ENCODE assay signal across 8 cellular contexts in genomic region chr1:21338568-21339401, GRCh38. TPM values are rescaled to one million over a fixed set of nuclear protein-coding genes. Genes with fewer than 3 reads are reported as not detected.
DNase-seq lines count a peak whose midpoint lies in the region; ATAC-seq and TF ChIP-seq lines count a peak whose summit lies in the region.

No MANE protein-coding gene starts in this region.

- ATAC-seq in Panc1 (peak; percentile 41), Right ventricle myocardium superior (ENCODE audit: poor library complexity) (peak; percentile 50)
- ATAC-seq in stimulated activated effector memory CD8-positive, alpha-beta T cell treated with anti-CD3 and anti-CD28 coated beads, Interleukin-12 subunit alpha, Interleukin-12 subunit beta, amount 100 ng/mL, for 72 hours: no peak
- no peak for ATAC-seq in activated CD4-positive, CD25-positive, alpha-beta regulatory T cell treated with anti-CD3 and anti-CD28 coated beads, Interleukin-2, amount 50 U/mL, for 24 hours

- no peaks in the 10 kb centered on the region for H3K9me3 Mint-ChIP-seq in IgD-negative memory B cell
- no peaks in the 10 kb centered on the region for H3K9me3 Mint-ChIP-seq in stimulated activated effector memory CD8-positive, alpha-beta T cell treated with anti-CD3 and anti-CD28 coated beads, Interleukin-12 subunit alpha, Interleukin-12 subunit beta, amount 100 ng/mL, for 72 hours

- H3K4me1 ChIP-seq in Panc1 (ENCODE audit: control insufficient read depth, insufficient read depth, low read length): peaks cover 91% of the 10 kb centered on the region

- in situ Hi-C loops in Panc1 (cut with HindIII; ENCODE audit: low pct_unique_long_range_greater_than_20kb, low sequenced_read_pairs): no loop called here

- no peak overlapping the region for H3K4me3 ChIP-seq in Panc1 (ENCODE audit: low read depth in 2 of 2, low read length in 2 of 2)

- intact Hi-C loops in Panc1 (cut with micrococcal nuclease; ENCODE audit: unreplicated experiment): loop anchor here (5.0 kb wide), 1 partner anchor 36 kb away; no protein-coding TSS in a partner anchor
- intact Hi-C loops in Right ventricle myocardium superior (cut with DNase I): no loop called here

- POLR2A ChIA-PET in Panc1 (lab: Charles Lee): interaction anchor here (0.6 to 1.0 kb wide), 4 partner anchors 47 to 95 kb away, joined by 3 to 12 read pairs (median 4); no protein-coding TSS in a partner anchor

- H3K27me3 Mint-ChIP-seq in IgD-negative memory B cell: peaks cover 5% of the 10 kb centered on the region

- CTCF ChIA-PET in Panc1 (lab: Charles Lee): interaction anchor here (1.1 to 2.5 kb wide), 5 partner anchors 13 to 84 kb away, joined by 4 to 12 read pairs (median 5); no protein-coding TSS in a partner anchor

- H3K4me3 Mint-ChIP-seq in IgD-negative memory B cell: peak overlapping the region in 3 of 4 donors; percentile 41 to 79 (median 70)
- H3K4me3 Mint-ChIP-seq in stimulated activated effector memory CD8-positive, alpha-beta T cell treated with anti-CD3 and anti-CD28 coated beads, Interleukin-12 subunit alpha, Interleukin-12 subunit beta, amount 100 ng/mL, for 72 hours: no peak overlapping the region

- peaks cover 60 to 68% (median 64%) of the 10 kb centered on the region in 3 donors for H3K4me1 Mint-ChIP-seq in IgD-negative memory B cell
- peaks cover 86% of the 10 kb centered on the region for H3K4me1 Mint-ChIP-seq in stimulated activated effector memory CD8-positive, alpha-beta T cell treated with anti-CD3 and anti-CD28 coated beads, Interleukin-12 subunit alpha, Interleukin-12 subunit beta, amount 100 ng/mL, for 72 hours

- no TSS peak for BruUV-seq in Panc1 (replicated peaks; lab: Mats Ljungman, UMichigan)

- no peaks in the 10 kb centered on the region for H3K9me3 ChIP-seq in Panc1 (ENCODE audit: control insufficient read depth, insufficient read depth, low read depth, low read length)

- no peaks in the 10 kb centered on the region for H3K36me3 ChIP-seq in Panc1 (ENCODE audit: control insufficient read depth, insufficient read depth, low read length)

- H3K27me3 ChIP-seq in Panc1 (ENCODE audit: control insufficient read depth, insufficient read depth, low read length): no peaks in the 10 kb centered on the region

- TF ChIP-seq CTCF in Panc1 (IDR thresholded peaks at IDR 0.05): no peak

- H3K36me3 Mint-ChIP-seq in IgD-negative memory B cell: no peaks in the 10 kb centered on the region
- peaks cover 41% of the 10 kb centered on the region for H3K36me3 Mint-ChIP-seq in stimulated activated effector memory CD8-positive, alpha-beta T cell treated with anti-CD3 and anti-CD28 coated beads, Interleukin-12 subunit alpha, Interleukin-12 subunit beta, amount 100 ng/mL, for 72 hours

- no peak for DNase-seq in Panc1 (ENCODE audit: low read depth, low spot score)
- DNase-seq in Right ventricle myocardium superior: peak; percentile 87
- DNase-seq in stimulated activated effector memory CD8-positive, alpha-beta T cell treated with anti-CD3 and anti-CD28 coated beads, Interleukin-12 subunit alpha, Interleukin-12 subunit beta, amount 100 ng/mL, for 72 hours (ENCODE audit: low spot score in 2 of 2): no peak
- no peak for DNase-seq in stimulated activated CD4-positive, alpha-beta T cell treated with anti-CD3 and anti-CD28 coated beads, Interleukin-2, amount 100 ng/mL, for 24 hours
- DNase-seq in NCI-H2227 (lab: John Stamatoyannopoulos, UW; ENCODE audit: unreplicated experiment): no peak
- DNase-seq in dermis blood vessel endothelial cell: no peak

- H3K27ac Mint-ChIP-seq in IgD-negative memory B cell: peak overlapping the region; percentile 69 to 87 (median 86)
- peak overlapping the region; percentile 54 for H3K27ac Mint-ChIP-seq in stimulated activated effector memory CD8-positive, alpha-beta T cell treated with anti-CD3 and anti-CD28 coated beads, Interleukin-12 subunit alpha, Interleukin-12 subunit beta, amount 100 ng/mL, for 72 hours

- peak overlapping the region; percentile 77 for H3K27ac ChIP-seq in Panc1 (ENCODE audit: low read length)

RNA-seq across cellular contexts. Expression of gene ECE1, which starts 48.5 kb away (rescaled TPM):
- 58.6 TPM for polyA plus RNA-seq in IgD-negative memory B cell
- total RNA-seq in Panc1 (2021; ENCODE audit: unreplicated experiment) (192 TPM), Right ventricle myocardium superior (45.3 TPM), dermis blood vessel endothelial cell (223 and 442 TPM in 2 replicates)
- 250 TPM for polyA plus RNA-seq in Panc1 (2012; ENCODE audit: insufficient read length)

Comparison
In these comparisons a context has a peak if more than half of its experiments do, and no peak if none do; other contexts are left out.
1. ATAC-seq: peak in Panc1 (single experiment) and Right ventricle myocardium superior (single experiment); none in stimulated activated effector memory CD8-positive, alpha-beta T cell treated with anti-CD3 and anti-CD28 coated beads, Interleukin-12 subunit alpha, Interleukin-12 subunit beta, amount 100 ng/mL, for 72 hours (single experiment) and activated CD4-positive, CD25-positive, alpha-beta regulatory T cell treated with anti-CD3 and anti-CD28 coated beads, Interleukin-2, amount 50 U/mL, for 24 hours (0 of 2).